ENCODE assay signal across 21 cellular contexts in genomic region chr20:51828762-51829161, GRCh38. TPM values are rescaled to one million over a fixed set of nuclear protein-coding genes. Genes with fewer than 3 reads are reported as not detected.
DNase-seq lines count a peak whose midpoint lies in the region; ATAC-seq, FAIRE-seq and TF ChIP-seq lines count a peak whose summit lies in the region.
"Had no signal": no experiment of that assay in that cellular context is flagged by ENCODE, and none has a peak within 500 bp of the region (broad histone marks: within the 10 kb centered on the region; RNA-seq: fewer than 3 reads in every experiment).

No MANE protein-coding gene starts in this region.

- no peak overlapping the region for H3K4ac ChIP-seq in H9 (ENCODE audit: low read depth, low read length)

- no peak overlapping the region for H3T11ph ChIP-seq in H9 (ENCODE audit: low read length)

- no peak overlapping the region for H2BK12ac ChIP-seq in H9 (ENCODE audit: insufficient read length, low read depth, low read length)

- no peaks in the 10 kb centered on the region for H3K36me3 ChIP-seq in BLaER1
- no peaks in the 10 kb centered on the region for H3K36me3 ChIP-seq in astrocyte (ENCODE audit: insufficient read depth, low read length)
- H3K36me3 ChIP-seq: neutrophil had no signal

- H3K27me3 ChIP-seq in BLaER1 (no peaks in the 10 kb centered on the region), H9 (ENCODE audit: insufficient read depth, low read length) (no peaks in the 10 kb centered on the region), astrocyte (ENCODE audit: insufficient read depth, low read length) (no peaks in the 10 kb centered on the region)
- H3K27me3 ChIP-seq: neutrophil had no signal

- H3K4me3 Mint-ChIP-seq in H9 (no peak overlapping the region), astrocyte (ENCODE audit: unreplicated experiment) (no peak overlapping the region)
- H3K4me3 Mint-ChIP-seq: activated naive CD8-positive, alpha-beta T cell; CD14-positive monocyte; T-helper 2 cell treated with Interferon-gamma antibody and Interleukin-4, amounts not matched to agents 5 μg/mL and 100 μg/mL, for 36 hours had no signal

- no peak overlapping the region for H2BK20ac ChIP-seq in H9 (ENCODE audit: low read depth, low read length, poor library complexity, severe bottlenecking)

- no peak overlapping the region for H4K8ac ChIP-seq in H9 (replicated peaks; ENCODE audit: insufficient read length, low read depth, low read length)

- H3K4me1 Mint-ChIP-seq in H9 (peaks cover 21 to 23% of the 10 kb centered on the region in 2 experiments), astrocyte (ENCODE audit: low read depth, unreplicated experiment) (no peaks in the 10 kb centered on the region)

- no peak for ATAC-seq in GM21529 (IDR thresholded peaks at IDR 0.05; ENCODE audit: unreplicated experiment)
- ATAC-seq: A549, left cardiac atrium, Panc1 had no signal

- no peaks in the 10 kb centered on the region for H3K23me2 ChIP-seq in H9 (ENCODE audit: insufficient read length, low read depth, low read length, poor library complexity, severe bottlenecking)

- H3K27ac ChIP-seq in BLaER1 (0 out of 2 replicates have a peak overlapping the region, but pooled peaks have one; percentile 13), H9 (ENCODE audit: insufficient read length, low read depth, low read length) (no peak overlapping the region), astrocyte (ENCODE audit: low read depth, low read length) (no peak overlapping the region)
- H3K27ac ChIP-seq: A549, neutrophil had no signal

- no peak overlapping the region for H3K18ac ChIP-seq in H9 (ENCODE audit: insufficient read length, low read depth, low read length)

- no peak overlapping the region for H3K23ac ChIP-seq in H9 (ENCODE audit: insufficient read length, low read depth, low read length)

- no peak for FAIRE-seq in astrocyte (lab: Jason Lieb, UNC)
- FAIRE-seq: A549, frontal cortex, HTR-8/SVneo had no signal

- H3K4me2 ChIP-seq in BLaER1: peak overlapping the region; percentile 14; the same call in 1 of the 2 replicates
- H3K4me2 ChIP-seq in H9 (ENCODE audit: insufficient read depth, insufficient read length, low read length): no peak overlapping the region
- no peak overlapping the region for H3K4me2 ChIP-seq in astrocyte (ENCODE audit: low read length)
- H3K4me2 ChIP-seq: A549 had no signal

- H4K20me1 ChIP-seq in BLaER1 (no peaks in the 10 kb centered on the region), H9 (ENCODE audit: control insufficient read depth, insufficient read depth, insufficient read length) (no peaks in the 10 kb centered on the region), astrocyte (ENCODE audit: insufficient read depth, low read length) (no peaks in the 10 kb centered on the region)

- DNase-seq in H9 (peak; percentile 48), astrocyte (ENCODE audit: low read depth) (no peak), medulla oblongata (ENCODE audit: extremely low spot score) (peak; percentile 6), T-helper 1 cell (no peak), COR-L47 (lab: John Stamatoyannopoulos, UW) (no peak)
- no peak for DNase-seq in effector CD4-positive, alpha-beta T cell
- DNase-seq: activated CD4-positive, CD25-positive, alpha-beta regulatory T cell treated with anti-CD3 and anti-CD28 coated beads, Interleukin-2, amount 50 U/mL, for 72 hours; activated CD8-positive, alpha-beta memory T cell treated with anti-CD3 and anti-CD28 coated beads for 24 hours; left cardiac atrium; NCI-H1417 treated with DMSO at 0.1 percent for 48 hours; stimulated activated CD4-positive, alpha-beta T cell treated with anti-CD3 and anti-CD28 coated beads, Interleukin-4, amount 100 ng/mL, for 4 hours had no signal

- H3K9me3 ChIP-seq in BLaER1: no peaks in the 10 kb centered on the region
- H3K9me3 ChIP-seq in H9 (ENCODE audit: control insufficient read depth, low read depth, low read length): no peaks in the 10 kb centered on the region
- no peaks in the 10 kb centered on the region for H3K9me3 ChIP-seq in astrocyte (ENCODE audit: insufficient read depth, low read depth, low read length)
- H3K9me3 ChIP-seq: A549, neutrophil had no signal

- H2BK5ac ChIP-seq in H9 (ENCODE audit: insufficient read length, low read length): no peak overlapping the region

- H3K27ac Mint-ChIP-seq in H9 (peak overlapping the region; percentile 24 to 86 (median 50); a peak in 4 of 7 replicates), astrocyte (ENCODE audit: unreplicated experiment) (no peak overlapping the region)
- H3K27ac Mint-ChIP-seq: activated naive CD8-positive, alpha-beta T cell; T-helper 2 cell treated with Interferon-gamma antibody and Interleukin-4, amounts not matched to agents 5 μg/mL and 100 μg/mL, for 36 hours had no signal

- H2AFZ ChIP-seq in H9 (ENCODE audit: low read length): peak overlapping the region; percentile 91
- peak overlapping the region; percentile 34 for H2AFZ ChIP-seq in astrocyte (ENCODE audit: low read depth, low read length)

- no peak overlapping the region for H2BK120ac ChIP-seq in H9 (ENCODE audit: low read depth, low read length, poor library complexity, severe bottlenecking)

- H3K4me1 ChIP-seq in BLaER1: peaks cover 12% of the 10 kb centered on the region; the same call in 1 of the 2 replicates
- peaks cover 4% of the 10 kb centered on the region; the same call in 1 of the 2 replicates for H3K4me1 ChIP-seq in H9 (ENCODE audit: insufficient read depth, low read length)
- H3K4me1 ChIP-seq in astrocyte (ENCODE audit: insufficient read depth, low read length): no peaks in the 10 kb centered on the region
- H3K4me1 ChIP-seq: A549 had no signal

- H4K91ac ChIP-seq in H9 (ENCODE audit: insufficient read length, low read depth, low read length): no peak overlapping the region

- H3K4me3 ChIP-seq in BLaER1 (no peak overlapping the region), astrocyte (ENCODE audit: insufficient read depth, low read depth, low read length) (no peak overlapping the region)
- H3K4me3 ChIP-seq: A549 had no signal

- no peaks in the 10 kb centered on the region; a peak in 1 of 5 replicates for H3K9me3 Mint-ChIP-seq in H9
- H3K9me3 Mint-ChIP-seq in astrocyte (ENCODE audit: unreplicated experiment): no peaks in the 10 kb centered on the region
- H3K9me3 Mint-ChIP-seq: T-helper 2 cell treated with Interferon-gamma antibody and Interleukin-4, amounts not matched to agents 5 μg/mL and 100 μg/mL, for 36 hours had no signal

- no peak overlapping the region for H2AK5ac ChIP-seq in H9 (ENCODE audit: insufficient read length, low read length)

- no peak overlapping the region; the same call in 1 of the 2 replicates for H3K14ac ChIP-seq in H9 (ENCODE audit: insufficient read depth, low read length)

- no peak for TF ChIP-seq CTCF in H9 (conservative IDR thresholded peaks at IDR 0.05)
- no peak for TF ChIP-seq CTCF in astrocyte (IDR thresholded peaks at IDR 0.05; ENCODE audit: insufficient read depth, low read depth, low read length)

- H3K9ac ChIP-seq in BLaER1 (no peak overlapping the region), H9 (ENCODE audit: extremely low read depth, insufficient read length, low read length) (no peak overlapping the region), astrocyte (ENCODE audit: low read length) (no peak overlapping the region)

- H2BK15ac ChIP-seq in H9 (ENCODE audit: low read depth, low read length): no peak overlapping the region

- no peak overlapping the region for H4K5ac ChIP-seq in H9 (ENCODE audit: insufficient read length, low read depth, low read length)

- H3K79me2 ChIP-seq in H9 (ENCODE audit: insufficient read depth, low read length) (no peaks in the 10 kb centered on the region), astrocyte (ENCODE audit: insufficient read depth, low read length) (no peaks in the 10 kb centered on the region)

- H3K79me1 ChIP-seq in H9 (ENCODE audit: insufficient read depth, low read depth, low read length, poor library complexity, severe bottlenecking): no peaks in the 10 kb centered on the region

- H3K27me3 Mint-ChIP-seq in H9 (ENCODE audit: low read depth) (no peaks in the 10 kb centered on the region), astrocyte (ENCODE audit: low read depth, unreplicated experiment) (peaks cover 14% of the 10 kb centered on the region)
- H3K27me3 Mint-ChIP-seq: activated naive CD8-positive, alpha-beta T cell had no signal

- no CpG with 5 or more reads among the region's 7 CpGs for WGBS in H9 (ENCODE audit: extremely low coverage, insufficient read length, low lambda C conversion rate)

- H3K36me3 Mint-ChIP-seq in H9 (ENCODE audit: insufficient read depth in 1 of 3, low read depth in 3 of 3) (peaks cover 0 to 2% (median 0%) of the 10 kb centered on the region in 3 experiments; a peak in 1 of 7 replicates), astrocyte (ENCODE audit: low read depth, unreplicated experiment) (no peaks in the 10 kb centered on the region)
- H3K36me3 Mint-ChIP-seq: activated naive CD8-positive, alpha-beta T cell; CD14-positive monocyte had no signal

- H3K56ac ChIP-seq in H9 (ENCODE audit: insufficient read length, low read depth, low read length): no peak overlapping the region

RNA-seq across cellular contexts. Expression of gene SALL4, which starts 26.4 kb away (rescaled TPM):
- total RNA-seq in H9 (2021) (276 and 279 TPM in 2 replicates), astrocyte (15.0 and 21.7 TPM in 2 replicates)

Comparison
In these comparisons a context has a peak if more than half of its experiments do, and no peak if none do; other contexts are left out.
1. DNase-seq: peak in H9 (single experiment) and medulla oblongata (single experiment); none in astrocyte (single experiment), T-helper 1 cell (0 of 5), COR-L47 (single experiment) and effector CD4-positive, alpha-beta T cell (single experiment).
2. RNA of gene SALL4, which starts 26.4 kb away (total RNA-seq): 276 to 279 TPM in H9; 15.0 to 21.7 TPM in astrocyte; every median in the first group is over 10 times any median in the second.